Comparison of ENCODE assay signal across 8 cellular contexts in genomic region chr11:88301478-88302140, GRCh38. TPM values are rescaled to one million over a fixed set of nuclear protein-coding genes. Genes with fewer than 3 reads are reported as not detected.
DNase-seq lines count a peak whose midpoint lies in the region; ATAC-seq and TF ChIP-seq lines count a peak whose summit lies in the region.

No MANE protein-coding gene starts in this region.

- H3K27ac Mint-ChIP-seq in Calu3 (ENCODE audit: unreplicated experiment), result peak overlapping the region; percentile 4
- H3K27ac Mint-ChIP-seq in chondrocyte (ENCODE audit: unreplicated experiment), result no peak overlapping the region

- H3K27me3 Mint-ChIP-seq in Calu3 (ENCODE audit: unreplicated experiment), result no peaks in the 10 kb centered on the region
- no peaks in the 10 kb centered on the region for H3K27me3 Mint-ChIP-seq in chondrocyte (ENCODE audit: low read depth)

- ATAC-seq in GM19372 (IDR thresholded peaks at IDR 0.05; ENCODE audit: low read depth, unreplicated experiment) (peak; percentile 39), HG03135 (IDR thresholded peaks at IDR 0.05; ENCODE audit: unreplicated experiment) (peak; percentile 56), SK-N-SH treated with all-trans-retinoic acid at 6 μM for 48 hours (no peak)

- H3K36me3 Mint-ChIP-seq in Calu3 (ENCODE audit: insufficient read depth, unreplicated experiment) (peaks cover 33% of the 10 kb centered on the region), chondrocyte (ENCODE audit: low read depth) (no peaks in the 10 kb centered on the region)

- no TSS peak for BruUV-seq in Calu3 (replicated peaks; lab: Mats Ljungman, UMichigan)

- H3K4me1 Mint-ChIP-seq in Calu3 (ENCODE audit: low read depth, unreplicated experiment) (peaks cover 28% of the 10 kb centered on the region), chondrocyte (ENCODE audit: low read depth) (no peaks in the 10 kb centered on the region)

- intact Hi-C loops in Calu3 (cut with micrococcal nuclease; ENCODE audit: unreplicated experiment), result no loop called here

- H3K4me3 Mint-ChIP-seq in Calu3 (ENCODE audit: low read depth, unreplicated experiment) (no peak overlapping the region), chondrocyte (ENCODE audit: unreplicated experiment) (no peak overlapping the region)

- CTCF ChIA-PET in Calu3 (lab: Charles Lee), result interaction anchor here (0.9 kb wide), 1 partner anchor 18 kb away, joined by 7 read pairs; no protein-coding TSS in a partner anchor

- TF ChIP-seq CTCF in Calu3 (IDR thresholded peaks at IDR 0.05; ENCODE audit: unreplicated experiment) (no peak), chondrocyte (IDR thresholded peaks at IDR 0.05) (no peak)

- no peak for DNase-seq in Calu3
- DNase-seq in fibroblast of peridontal ligament (ENCODE audit: extremely low read depth), result peak; percentile 27
- no peak for DNase-seq in NCI-H1417 treated with DMSO at 0.1 percent for 48 hours (lab: John Stamatoyannopoulos, UW)
- DNase-seq in chondrocyte (ENCODE audit: low spot score), result no peak
- DNase-seq in DMS 273 (lab: John Stamatoyannopoulos, UW; ENCODE audit: unreplicated experiment), result no peak

- H3K9me3 Mint-ChIP-seq in Calu3 (ENCODE audit: low read depth, unreplicated experiment), result no peaks in the 10 kb centered on the region
- H3K9me3 Mint-ChIP-seq in chondrocyte (ENCODE audit: low read depth), result peaks cover 5% of the 10 kb centered on the region

TF ChIP-seq in SK-N-SH treated with all-trans-retinoic acid at 6 μM for 48 hours, 23 proteins besides CTCF, POLR2A, EP300 and RAD21:
- no peak for TF ChIP-seq SNAI2 (CRISPR knock-in tag; IDR thresholded peaks at IDR 0.05)
- TF ChIP-seq RARB (CRISPR knock-in tag; IDR thresholded peaks at IDR 0.05), result no peak
- TF ChIP-seq TSHZ2 (CRISPR knock-in tag; IDR thresholded peaks at IDR 0.05), result no peak
- no peak for TF ChIP-seq ESRRG (CRISPR knock-in tag; IDR thresholded peaks at IDR 0.05)
- TF ChIP-seq TOX (CRISPR knock-in tag; IDR thresholded peaks at IDR 0.05; ENCODE audit: borderline replicate concordance), result no peak
- no peak for TF ChIP-seq ZNF565 (CRISPR knock-in tag; conservative IDR thresholded peaks at IDR 0.05; ENCODE audit: low read depth)
- no peak for TF ChIP-seq GLIS3 (CRISPR knock-in tag; IDR thresholded peaks at IDR 0.05)
- TF ChIP-seq PATZ1 (CRISPR knock-in tag; IDR thresholded peaks at IDR 0.05; ENCODE audit: borderline replicate concordance), result no peak
- no peak for TF ChIP-seq PPARA (CRISPR knock-in tag; IDR thresholded peaks at IDR 0.05; ENCODE audit: borderline replicate concordance)
- TF ChIP-seq CREB5 (CRISPR knock-in tag; IDR thresholded peaks at IDR 0.05; ENCODE audit: low read depth), result no peak
- no peak for TF ChIP-seq BACH2 (CRISPR knock-in tag; IDR thresholded peaks at IDR 0.05; ENCODE audit: borderline replicate concordance)
- no peak for TF ChIP-seq ZNF8 (CRISPR knock-in tag; IDR thresholded peaks at IDR 0.05)
- no peak for TF ChIP-seq ZFP30 (CRISPR knock-in tag; IDR thresholded peaks at IDR 0.05)

RNA-seq across cellular contexts. Expression of gene CTSC, which starts 35.9 kb away (rescaled TPM):
- 413 and 478 TPM in 2 replicates for total RNA-seq in Calu3 (2022)
- total RNA-seq in chondrocyte, result 0.77 to 4.8 TPM (median 2.7 TPM) in 3 replicates

Comparison
In these comparisons a context has a peak if more than half of its experiments do, and no peak if none do; other contexts are left out.
1. RNA of gene CTSC, which starts 35.9 kb away (total RNA-seq): 413 to 478 TPM in Calu3; 0.77 to 4.8 TPM in chondrocyte; every median in the first group is over 10 times any median in the second.